9 cellular contexts compared by ENCODE assay signal in the genomic region with DNA sequence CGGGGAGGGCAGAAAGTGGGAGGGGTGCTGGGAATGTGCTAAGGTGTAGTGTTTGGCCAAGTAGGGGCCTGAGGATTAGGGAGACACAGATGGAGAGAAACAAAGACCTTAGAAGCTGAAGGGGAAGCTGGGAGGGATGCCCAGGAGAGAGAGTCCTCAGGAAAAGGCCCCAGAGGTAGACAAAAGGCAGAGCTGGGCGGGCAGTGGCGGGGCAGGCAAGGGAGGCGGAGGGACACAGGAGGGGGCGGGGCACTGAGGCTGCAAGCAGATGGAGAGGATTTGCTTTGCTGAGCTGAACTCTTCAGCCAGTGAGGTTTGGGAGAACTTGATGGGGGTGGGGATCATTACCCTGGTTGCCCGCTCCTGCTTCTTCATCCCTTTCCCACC. TPM values are rescaled to one million over a fixed set of nuclear protein-coding genes. Genes with fewer than 3 reads are reported as not detected.
A peak's percentile ranks its signal among the peaks of the same experiment; 100 is the strongest.
DNase-seq lines count a peak whose midpoint lies in the region; ATAC-seq and TF ChIP-seq lines count a peak whose summit lies in the region.
"Had no signal": no experiment of that assay in that cellular context is flagged by ENCODE, and none has a peak within 500 bp of the region (broad histone marks: within the 10 kb centered on the region; RNA-seq: fewer than 3 reads in every experiment).

No MANE protein-coding gene starts in this region.

- CTCF ChIA-PET in activated CD4-positive, alpha-beta memory T cell treated with anti-CD3 and anti-CD28 coated beads for 36 hours (lab: Charles Lee), result interaction anchor here (1.3 to 3.7 kb wide), 4 partner anchors 9 to 23 kb away, joined by 5 to 24 read pairs (median 14); partner anchors contain the start of gene MLF2
- CTCF ChIA-PET in GM10248 (lab: Yijun Ruan, JAX), result interaction anchor here (2.6 to 8.0 kb wide), 3 partner anchors 9 to 15 kb away, joined by 7 to 117 read pairs (median 33); partner anchors contain the start of gene MLF2

- peaks cover 51% of the 10 kb centered on the region for H3K4me1 Mint-ChIP-seq in activated CD4-positive, alpha-beta memory T cell treated with anti-CD3 and anti-CD28 coated beads for 36 hours (ENCODE audit: low read depth)

- H3K4me3 ChIP-seq in iPS-15b (ENCODE audit: low read depth, low read length) (peak overlapping the region; percentile 76), tibial artery (peak overlapping the region; percentile 85 to 93)

- H3K9me3 ChIP-seq in iPS-15b (ENCODE audit: control insufficient read depth, insufficient read depth, low read length) (no peaks in the 10 kb centered on the region), tibial artery (no peaks in the 10 kb centered on the region)

- no peak overlapping the region for H3K9ac ChIP-seq in iPS-15b (ENCODE audit: low read depth, low read length)

- H3K36me3 Mint-ChIP-seq in activated CD4-positive, alpha-beta memory T cell treated with anti-CD3 and anti-CD28 coated beads for 36 hours, result peaks cover 16% of the 10 kb centered on the region

- intact Hi-C loops in activated CD4-positive, alpha-beta memory T cell treated with anti-CD3 and anti-CD28 coated beads for 36 hours (cut with micrococcal nuclease), result no loop called here
- intact Hi-C loops in tibial artery (cut with DNase I; ENCODE audit: low total_unique reads), result no loop called here

- ATAC-seq in HG03378 (IDR thresholded peaks at IDR 0.05; ENCODE audit: unreplicated experiment), result no peak

- peaks cover 18% of the 10 kb centered on the region for H3K4me1 ChIP-seq in iPS-15b (ENCODE audit: control insufficient read depth, insufficient read depth, low read length)
- H3K4me1 ChIP-seq in tibial artery, result peaks cover 0 to 58% (median 45%) of the 10 kb centered on the region in 4 donors

- POLR2A ChIA-PET in activated CD4-positive, alpha-beta memory T cell treated with anti-CD3 and anti-CD28 coated beads for 36 hours (lab: Charles Lee), result interaction anchor here (0.6 to 1.2 kb wide), 2 partner anchors 20 to 80 kb away, joined by 3 to 6 read pairs; partner anchors contain the start of genes CD4 and ZNF384
- POLR2A ChIA-PET in GM10248 (lab: Yijun Ruan, JAX), result interaction anchor here (0.6 to 0.8 kb wide), 2 partner anchors 16 to 172 kb away, joined by 3 read pairs; partner anchors contain the start of gene MLF2

- H3K27ac ChIP-seq in tibial artery, result peak overlapping the region; percentile 85 to 97

- peaks cover 27% of the 10 kb centered on the region for H3K27me3 Mint-ChIP-seq in activated CD4-positive, alpha-beta memory T cell treated with anti-CD3 and anti-CD28 coated beads for 36 hours

- H3K9me3 Mint-ChIP-seq in activated CD4-positive, alpha-beta memory T cell treated with anti-CD3 and anti-CD28 coated beads for 36 hours, result no peaks in the 10 kb centered on the region

- no peak overlapping the region for H3K4me3 Mint-ChIP-seq in activated CD4-positive, alpha-beta memory T cell treated with anti-CD3 and anti-CD28 coated beads for 36 hours

- H3K27me3 ChIP-seq in iPS-15b (ENCODE audit: control insufficient read depth, insufficient read depth, low read length) (peaks cover 27% of the 10 kb centered on the region), tibial artery (no peaks in the 10 kb centered on the region)

- H3K36me3 ChIP-seq in iPS-15b (ENCODE audit: control insufficient read depth, insufficient read depth, low read length) (peaks cover 14% of the 10 kb centered on the region), tibial artery (peaks cover 19 to 28% (median 25%) of the 10 kb centered on the region in 3 donors)

- DNase-seq in activated CD8-positive, alpha-beta memory T cell treated with anti-CD3 and anti-CD28 coated beads, Interleukin-2, amount 50 U/mL, for 48 hours, result peak; percentile 62
- no peak for DNase-seq in activated CD8-positive, alpha-beta memory T cell treated with anti-CD3 and anti-CD28 coated beads for 24 hours
- DNase-seq in activated CD4-positive, alpha-beta memory T cell treated with anti-CD3 and anti-CD28 coated beads for 36 hours, result peak; percentile 36
- DNase-seq in tibial artery (peak in 1 of 2 donors; percentile 78), NCI-H2029 (lab: John Stamatoyannopoulos, UW) (no peak), GM10248 (ENCODE audit: extremely low spot score) (no peak)
- DNase-seq: DND-41 had no signal

- H3K27ac Mint-ChIP-seq in activated CD4-positive, alpha-beta memory T cell treated with anti-CD3 and anti-CD28 coated beads for 36 hours, result no peak overlapping the region

- TF ChIP-seq CTCF in tibial artery (IDR thresholded peaks at IDR 0.05) (no peak), GM10248 (IDR thresholded peaks at IDR 0.05; ENCODE audit: control extremely low read depth, extremely low read depth, low read depth, missing control alignments) (no peak)

RNA-seq across cellular contexts. Expression of gene PTMS, which starts 2.8 kb away (rescaled TPM):
- 100 to 1,000 TPM; 104 to 109 TPM for total RNA-seq in activated CD4-positive, alpha-beta memory T cell treated with anti-CD3 and anti-CD28 coated beads for 36 hours

RNA-seq across cellular contexts. Expression of gene LAG3, which starts 3.3 kb away (rescaled TPM):
- 100 to 1,000 TPM; 169 to 172 TPM for total RNA-seq in activated CD4-positive, alpha-beta memory T cell treated with anti-CD3 and anti-CD28 coated beads for 36 hours

RNA-seq across cellular contexts. Expression of gene MLF2, which starts 16.1 kb away (rescaled TPM):
- 100 to 1,000 TPM; 140 to 141 TPM for total RNA-seq in activated CD4-positive, alpha-beta memory T cell treated with anti-CD3 and anti-CD28 coated beads for 36 hours

RNA-seq across cellular contexts. Expression of gene CD4, which starts 20.3 kb away (rescaled TPM):
- total RNA-seq in activated CD4-positive, alpha-beta memory T cell treated with anti-CD3 and anti-CD28 coated beads for 36 hours, result 100 to 1,000 TPM; 290 to 300 TPM

RNA-seq across cellular contexts. Expression of gene COPS7A, which starts 45.1 kb away (rescaled TPM):
- 10 to 100 TPM; 37.6 to 39.4 TPM for total RNA-seq in activated CD4-positive, alpha-beta memory T cell treated with anti-CD3 and anti-CD28 coated beads for 36 hours

Comparison
In these comparisons a context has a peak if more than half of its experiments do, and no peak if none do; other contexts are left out.
1. DNase-seq: peak in activated CD8-positive, alpha-beta memory T cell treated with anti-CD3 and anti-CD28 coated beads, Interleukin-2, amount 50 U/mL, for 48 hours (single experiment) and activated CD4-positive, alpha-beta memory T cell treated with anti-CD3 and anti-CD28 coated beads for 36 hours (single experiment); none in activated CD8-positive, alpha-beta memory T cell treated with anti-CD3 and anti-CD28 coated beads for 24 hours (single experiment), NCI-H2029 (single experiment) and GM10248 (single experiment).